1 cellular context compared by ENCODE assay signal in the genomic region with DNA sequence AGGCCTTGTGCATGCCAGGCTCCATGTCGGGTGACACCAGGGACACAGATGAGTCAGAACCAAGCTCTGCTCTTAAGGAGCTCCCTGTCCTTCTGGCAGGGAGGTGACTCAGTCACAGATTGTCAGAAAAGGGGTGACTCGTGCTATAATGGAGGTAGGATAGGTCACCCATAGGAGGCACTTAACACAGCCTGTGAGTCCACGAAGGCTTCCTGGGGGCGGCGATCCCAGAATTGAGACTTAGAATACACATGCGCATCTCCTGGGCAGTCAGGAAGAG.
TF ChIP-seq lines count a peak whose summit lies in the region.

No MANE protein-coding gene starts in this region.

TF ChIP-seq in SK-N-SH, 30 proteins besides CTCF, POLR2A, EP300 and RAD21 (continued from another document):
- TF ChIP-seq FOXM1 (IDR thresholded peaks at IDR 0.05; ENCODE audit: low read depth) = no peak
- TF ChIP-seq, protein P1, sequence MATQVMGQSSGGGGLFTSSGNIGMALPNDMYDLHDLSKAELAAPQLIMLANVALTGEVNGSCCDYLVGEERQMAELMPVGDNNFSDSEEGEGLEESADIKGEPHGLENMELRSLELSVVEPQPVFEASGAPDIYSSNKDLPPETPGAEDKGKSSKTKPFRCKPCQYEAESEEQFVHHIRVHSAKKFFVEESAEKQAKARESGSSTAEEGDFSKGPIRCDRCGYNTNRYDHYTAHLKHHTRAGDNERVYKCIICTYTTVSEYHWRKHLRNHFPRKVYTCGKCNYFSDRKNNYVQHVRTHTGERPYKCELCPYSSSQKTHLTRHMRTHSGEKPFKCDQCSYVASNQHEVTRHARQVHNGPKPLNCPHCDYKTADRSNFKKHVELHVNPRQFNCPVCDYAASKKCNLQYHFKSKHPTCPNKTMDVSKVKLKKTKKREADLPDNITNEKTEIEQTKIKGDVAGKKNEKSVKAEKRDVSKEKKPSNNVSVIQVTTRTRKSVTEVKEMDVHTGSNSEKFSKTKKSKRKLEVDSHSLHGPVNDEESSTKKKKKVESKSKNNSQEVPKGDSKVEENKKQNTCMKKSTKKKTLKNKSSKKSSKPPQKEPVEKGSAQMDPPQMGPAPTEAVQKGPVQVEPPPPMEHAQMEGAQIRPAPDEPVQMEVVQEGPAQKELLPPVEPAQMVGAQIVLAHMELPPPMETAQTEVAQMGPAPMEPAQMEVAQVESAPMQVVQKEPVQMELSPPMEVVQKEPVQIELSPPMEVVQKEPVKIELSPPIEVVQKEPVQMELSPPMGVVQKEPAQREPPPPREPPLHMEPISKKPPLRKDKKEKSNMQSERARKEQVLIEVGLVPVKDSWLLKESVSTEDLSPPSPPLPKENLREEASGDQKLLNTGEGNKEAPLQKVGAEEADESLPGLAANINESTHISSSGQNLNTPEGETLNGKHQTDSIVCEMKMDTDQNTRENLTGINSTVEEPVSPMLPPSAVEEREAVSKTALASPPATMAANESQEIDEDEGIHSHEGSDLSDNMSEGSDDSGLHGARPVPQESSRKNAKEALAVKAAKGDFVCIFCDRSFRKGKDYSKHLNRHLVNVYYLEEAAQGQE (IDR thresholded peaks at IDR 0.05; ENCODE audit: low read depth, low read length) = no peak
- no peak for TF ChIP-seq FOSL2 (IDR thresholded peaks at IDR 0.05; ENCODE audit: borderline replicate concordance, low read depth)
- no peak for TF ChIP-seq FOXJ3 (CRISPR knock-in tag; IDR thresholded peaks at IDR 0.05)
